ENCODE assay signal across 1 cellular context in the genomic region with DNA sequence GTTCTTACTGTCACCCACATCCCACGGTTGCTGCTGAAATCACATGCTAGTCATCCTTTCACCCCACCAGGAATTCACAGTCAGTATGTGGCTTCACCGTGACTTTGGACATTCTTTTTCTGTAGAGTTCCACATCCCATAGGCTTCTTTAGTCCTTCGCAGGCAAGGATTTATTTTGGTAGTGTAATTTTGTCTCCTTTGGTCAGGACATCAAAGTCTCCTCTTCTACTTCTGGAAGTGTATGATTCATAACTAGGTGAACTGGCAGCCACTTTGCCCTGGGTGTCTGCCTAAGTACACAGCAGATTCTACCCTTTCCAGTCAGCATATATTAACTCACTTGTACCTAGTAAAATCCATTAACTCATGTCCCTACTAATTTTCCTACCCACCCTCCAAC.
TF ChIP-seq lines count a peak whose summit lies in the region.

No MANE protein-coding gene starts in this region.

TF ChIP-seq in HepG2, 621 proteins besides CTCF, POLR2A, EP300 and RAD21 (continued from another document):
- TF ChIP-seq, protein P1, sequence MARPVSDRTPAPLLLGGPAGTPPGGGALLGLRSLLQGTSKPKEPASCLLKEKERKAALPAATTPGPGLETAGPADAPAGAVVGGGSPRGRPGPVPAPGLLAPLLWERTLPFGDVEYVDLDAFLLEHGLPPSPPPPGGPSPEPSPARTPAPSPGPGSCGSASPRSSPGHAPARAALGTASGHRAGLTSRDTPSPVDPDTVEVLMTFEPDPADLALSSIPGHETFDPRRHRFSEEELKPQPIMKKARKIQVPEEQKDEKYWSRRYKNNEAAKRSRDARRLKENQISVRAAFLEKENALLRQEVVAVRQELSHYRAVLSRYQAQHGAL (CRISPR knock-in tag; IDR thresholded peaks at IDR 0.05; ENCODE audit: not compliant biosample characterization): no peak
- TF ChIP-seq NRL (CRISPR knock-in tag; IDR thresholded peaks at IDR 0.05; ENCODE audit: borderline replicate concordance) (no peak), GATAD2A (CRISPR knock-in tag; IDR thresholded peaks at IDR 0.05) (no peak), DPF2 (CRISPR knock-in tag; IDR thresholded peaks at IDR 0.05; ENCODE audit: borderline replicate concordance, low read depth) (no peak)
- TF ChIP-seq, protein P2, sequence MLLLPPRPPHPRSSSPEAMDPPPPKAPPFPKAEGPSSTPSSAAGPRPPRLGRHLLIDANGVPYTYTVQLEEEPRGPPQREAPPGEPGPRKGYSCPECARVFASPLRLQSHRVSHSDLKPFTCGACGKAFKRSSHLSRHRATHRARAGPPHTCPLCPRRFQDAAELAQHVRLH (CRISPR knock-in tag; IDR thresholded peaks at IDR 0.05; ENCODE audit: borderline replicate concordance, low read depth): no peak
- TF ChIP-seq, protein P3, sequence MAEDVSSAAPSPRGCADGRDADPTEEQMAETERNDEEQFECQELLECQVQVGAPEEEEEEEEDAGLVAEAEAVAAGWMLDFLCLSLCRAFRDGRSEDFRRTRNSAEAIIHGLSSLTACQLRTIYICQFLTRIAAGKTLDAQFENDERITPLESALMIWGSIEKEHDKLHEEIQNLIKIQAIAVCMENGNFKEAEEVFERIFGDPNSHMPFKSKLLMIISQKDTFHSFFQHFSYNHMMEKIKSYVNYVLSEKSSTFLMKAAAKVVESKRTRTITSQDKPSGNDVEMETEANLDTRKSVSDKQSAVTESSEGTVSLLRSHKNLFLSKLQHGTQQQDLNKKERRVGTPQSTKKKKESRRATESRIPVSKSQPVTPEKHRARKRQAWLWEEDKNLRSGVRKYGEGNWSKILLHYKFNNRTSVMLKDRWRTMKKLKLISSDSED (CRISPR knock-in tag; IDR thresholded peaks at IDR 0.05): no peak
